ENCODE assay signal across 20 cellular contexts in genomic region chr9:116798521-116798920, GRCh38.
DNase-seq lines count a peak whose midpoint lies in the region; ATAC-seq and TF ChIP-seq lines count a peak whose summit lies in the region.
"Had no signal": no experiment of that assay in that cellular context is flagged by ENCODE, and none has a peak within 500 bp of the region (broad histone marks: within the 10 kb centered on the region; RNA-seq: fewer than 3 reads in every experiment).

No MANE protein-coding gene starts in this region.

- H3K4me3 Mint-ChIP-seq in glutamatergic neuron (ENCODE audit: unreplicated experiment) = no peak overlapping the region
- H3K4me3 Mint-ChIP-seq: CD14-positive monocyte; CD4-positive, alpha-beta memory T cell; CD4-positive, CD25-positive, alpha-beta regulatory T cell; CD8-positive, alpha-beta memory T cell had no signal

- peaks cover 8% of the 10 kb centered on the region for H3K27me3 Mint-ChIP-seq in glutamatergic neuron (ENCODE audit: unreplicated experiment)

- peaks cover 32% of the 10 kb centered on the region for H3K4me1 Mint-ChIP-seq in glutamatergic neuron (ENCODE audit: low read depth, unreplicated experiment)
- H3K4me1 Mint-ChIP-seq: CD14-positive monocyte; CD4-positive, alpha-beta memory T cell; CD4-positive, CD25-positive, alpha-beta regulatory T cell; CD8-positive, alpha-beta memory T cell had no signal

- DNase-seq in NCI-H82 (lab: John Stamatoyannopoulos, UW) (peak; percentile 18), NCI-H82 treated with DMSO at 0.1 percent for 48 hours (lab: John Stamatoyannopoulos, UW; ENCODE audit: unreplicated experiment) (no peak), glutamatergic neuron (no peak), posterior vena cava (ENCODE audit: low spot score) (no peak)
- DNase-seq: 8988T; ACHN; BE2C; CD4-positive, alpha-beta memory T cell; CD4-positive, CD25-positive, alpha-beta regulatory T cell; CD8-positive, alpha-beta memory T cell; COR-L47; DMS 273 treated with DMSO at 0.1 percent for 48 hours; DMS153; DMS53; DND-41; EL; GDM1 had no signal

- ATAC-seq in HG02884 (IDR thresholded peaks at IDR 0.05; ENCODE audit: unreplicated experiment) = no peak
- ATAC-seq: GM12878 had no signal

- H3K27ac Mint-ChIP-seq in glutamatergic neuron (ENCODE audit: unreplicated experiment) = peak overlapping the region; percentile 63
- H3K27ac Mint-ChIP-seq: CD14-positive monocyte; CD4-positive, alpha-beta memory T cell; CD4-positive, CD25-positive, alpha-beta regulatory T cell; CD8-positive, alpha-beta memory T cell had no signal

- peaks cover 10% of the 10 kb centered on the region for H3K9me3 Mint-ChIP-seq in glutamatergic neuron (ENCODE audit: unreplicated experiment)
- H3K9me3 Mint-ChIP-seq: CD4-positive, alpha-beta memory T cell had no signal

- intact Hi-C loops in posterior vena cava (cut with DNase I) = no loop called here

- no peak for TF ChIP-seq CTCF in glutamatergic neuron (IDR thresholded peaks at IDR 0.05; ENCODE audit: partially characterized antibody, unreplicated experiment)

- H3K36me3 Mint-ChIP-seq in glutamatergic neuron (ENCODE audit: unreplicated experiment) = no peaks in the 10 kb centered on the region
- H3K36me3 Mint-ChIP-seq: CD14-positive monocyte; CD4-positive, alpha-beta memory T cell; CD4-positive, CD25-positive, alpha-beta regulatory T cell; CD8-positive, alpha-beta memory T cell had no signal
